1 cellular context compared by ENCODE assay signal in genomic region chr17:75645889-75646625, GRCh38.
TF ChIP-seq lines count a peak whose summit lies in the region.

No MANE protein-coding gene starts in this region.

TF ChIP-seq in A549, 52 proteins besides CTCF, POLR2A, EP300 and RAD21 (continued from another document):
- TF ChIP-seq E2F6 (IDR thresholded peaks at IDR 0.05; ENCODE audit: borderline replicate concordance, low read depth), result peak; percentile 20; the same call in 1 of the 2 replicates
- no peak for TF ChIP-seq ZC3H11A (IDR thresholded peaks at IDR 0.05)
- peak; percentile 91 for TF ChIP-seq HOXA7 (CRISPR knock-in tag; IDR thresholded peaks at IDR 0.05)
- TF ChIP-seq REST (IDR thresholded peaks at IDR 0.05), result no peak
- TF ChIP-seq ZNF302 (CRISPR knock-in tag; IDR thresholded peaks at IDR 0.05), result peak; percentile 72; the same call in 1 of the 2 replicates
- TF ChIP-seq USF2 (IDR thresholded peaks at IDR 0.05), result peak; percentile 60
- TF ChIP-seq HOXB5 (CRISPR knock-in tag; IDR thresholded peaks at IDR 0.05), result peak; percentile 84; the same call in 1 of the 2 replicates
- TF ChIP-seq BCL3 (IDR thresholded peaks at IDR 0.05), result no peak
- TF ChIP-seq MAX (IDR thresholded peaks at IDR 0.05), result peak; percentile 69; the same call in 1 of the 2 replicates
- TF ChIP-seq ATOH8 (CRISPR knock-in tag; IDR thresholded peaks at IDR 0.05; ENCODE audit: low read depth), result 0 out of 2 replicates have a peak, but pooled peaks have one; percentile 59
- TF ChIP-seq HEYL (CRISPR knock-in tag; IDR thresholded peaks at IDR 0.05), result no peak
